In the genomic region with DNA sequence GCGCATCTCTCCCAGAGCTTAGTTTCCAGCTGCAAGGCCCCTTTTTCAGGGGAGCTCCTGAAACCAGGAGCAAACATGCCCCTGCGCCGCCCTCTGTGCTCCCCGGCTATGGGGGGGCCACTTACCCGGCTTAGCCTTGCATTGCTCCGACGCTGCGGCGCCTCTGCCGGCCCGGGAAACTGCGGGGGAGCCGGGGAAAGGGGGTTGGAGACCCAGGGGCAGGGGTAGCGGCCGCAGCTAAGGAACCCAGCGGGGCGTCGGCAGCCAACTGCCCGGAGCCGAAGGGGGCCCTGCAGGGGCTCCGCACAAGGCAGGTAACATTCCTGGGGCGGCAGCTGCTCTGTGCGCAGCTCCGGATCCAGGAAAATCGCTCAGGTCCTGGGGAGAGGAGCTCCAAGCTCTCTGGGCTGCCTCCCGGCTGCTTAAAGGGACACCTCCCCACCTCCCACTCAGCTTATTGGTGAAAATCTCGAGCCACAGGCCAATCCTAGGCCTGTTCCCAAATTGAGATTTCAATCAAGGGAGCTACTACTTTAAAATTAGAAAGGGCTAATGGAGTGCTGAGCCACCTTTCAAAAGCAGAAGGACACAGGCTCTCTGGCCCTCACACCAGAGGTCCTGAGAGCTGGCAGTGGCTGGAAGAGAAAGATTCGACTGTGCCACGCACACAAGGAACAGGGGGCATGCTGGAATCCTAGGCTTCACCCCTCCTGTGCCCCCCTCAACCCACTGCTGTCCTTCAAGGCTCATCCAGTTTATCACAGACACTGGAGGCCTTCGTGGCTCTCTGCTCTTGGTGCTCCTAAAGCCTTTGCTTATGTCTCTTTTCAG, we compare ENCODE assay signal across 9 cellular contexts. TPM values are rescaled to one million over a fixed set of nuclear protein-coding genes. Genes with fewer than 3 reads are reported as not detected.
A peak's percentile ranks its signal among the peaks of the same experiment; 100 is the strongest.
DNase-seq lines count a peak whose midpoint lies in the region; ATAC-seq and TF ChIP-seq lines count a peak whose summit lies in the region.
"Had no signal": no experiment of that assay in that cellular context is flagged by ENCODE, and none has a peak within 500 bp of the region (broad histone marks: within the 10 kb centered on the region; RNA-seq: fewer than 3 reads in every experiment).

No MANE protein-coding gene starts in this region.

- peaks cover 0 to 16% (median 2%) of the 10 kb centered on the region in 3 donors for H3K27me3 ChIP-seq in psoas muscle (ENCODE audit: insufficient read depth in 3 of 3, low read length in 2 of 3)

- H3K36me3 Mint-ChIP-seq in MCF 10A (ENCODE audit: insufficient read depth, unreplicated experiment) = peaks cover 5% of the 10 kb centered on the region

- H3K27ac ChIP-seq in psoas muscle = peak overlapping the region; percentile 59

- CTCF ChIA-PET in MCF 10A (lab: Yijun Ruan, JAX) = interaction anchor here (0.6 to 3.9 kb wide), 21 partner anchors 8 to 245 kb away, joined by 3 to 24 read pairs (median 3); a partner anchor contains a TSS

- peaks cover 30% of the 10 kb centered on the region for H3K4me1 Mint-ChIP-seq in MCF 10A (ENCODE audit: insufficient read depth, unreplicated experiment)

- peak overlapping the region; percentile 86 for H3K4me3 Mint-ChIP-seq in MCF 10A (ENCODE audit: unreplicated experiment)

- H3K9ac ChIP-seq in ES-I3 (ENCODE audit: low read depth, low read length) = peak overlapping the region; percentile 46

- H3K36me3 ChIP-seq in ES-I3 (ENCODE audit: insufficient read depth, low read length) (no peaks in the 10 kb centered on the region; the same call in 1 of the 2 replicates), psoas muscle (ENCODE audit: insufficient read depth in 1 of 2, low read depth in 1 of 2) (no peaks in the 10 kb centered on the region)

- H3K9me3 Mint-ChIP-seq in MCF 10A (ENCODE audit: unreplicated experiment) = peaks cover 9% of the 10 kb centered on the region

- no peak for TF ChIP-seq CTCF in MCF 10A (IDR thresholded peaks at IDR 0.05; ENCODE audit: unreplicated experiment)
- no peak for TF ChIP-seq CTCF in psoas muscle (IDR thresholded peaks at IDR 0.05)

- DNase-seq in MCF 10A (ENCODE audit: unreplicated experiment) = peak; percentile 75
- DNase-seq in iPS DF 4.7 (ENCODE audit: extremely low read depth, low spot score) = peak; percentile 46
- peak; percentile 49 to 76 for DNase-seq in psoas muscle
- no peak for DNase-seq in stimulated activated naive CD8-positive, alpha-beta T cell treated with anti-CD3 and anti-CD28 coated beads, Interleukin-15, Interleukin-2, amounts not matched to agents 100 U/mL and 50 U/mL, for 24 hours
- DNase-seq in DMS53 (lab: John Stamatoyannopoulos, UW) = no peak
- no peak for DNase-seq in activated naive CD4-positive, alpha-beta T cell treated with Interleukin-2 at 50 U/mL for 16 hours

- 12 to 19% (median 17%) methylated on average over 29 to 30 of the region's 30 CpGs for WGBS in psoas muscle, 3 donors

- intact Hi-C loops in MCF 10A (cut with micrococcal nuclease) (loop anchor here (2.0 to 5.0 kb wide), 4 partner anchors 83 to 245 kb away; a partner anchor contains a TSS), psoas muscle (cut with DNase I) (no loop called here)

- peak overlapping the region; percentile 68 for H3K4me3 ChIP-seq in psoas muscle

- ATAC-seq in psoas muscle (peak in 3 of 4 donors; percentile 69 to 76 (median 76)), HG02759 (IDR thresholded peaks at IDR 0.05; ENCODE audit: unreplicated experiment) (no peak)
- ATAC-seq in stimulated activated naive CD8-positive, alpha-beta T cell treated with anti-CD3 and anti-CD28 coated beads, Interleukin-15, Interleukin-2, amounts not matched to agents 100 U/mL and 50 U/mL, for 24 hours = no peak

- POLR2A ChIA-PET in MCF 10A (lab: Yijun Ruan, JAX) = interaction anchor here (0.5 to 5.0 kb wide), 29 partner anchors 8 to 291 kb away, joined by 3 to 71 read pairs (median 7); no protein-coding TSS in a partner anchor

- no TSS peak for BruUV-seq in MCF 10A (replicated peaks; lab: Mats Ljungman, UMichigan)

- H3K27me3 Mint-ChIP-seq in MCF 10A (ENCODE audit: insufficient read depth, unreplicated experiment) = no peaks in the 10 kb centered on the region

- peak overlapping the region; percentile 90 for H3K27ac Mint-ChIP-seq in MCF 10A (ENCODE audit: low read depth, unreplicated experiment)

- peaks cover 4% of the 10 kb centered on the region; the same call in 1 of the 2 replicates for H3K9me3 ChIP-seq in ES-I3 (ENCODE audit: control insufficient read depth, insufficient read depth, low read length)
- no peaks in the 10 kb centered on the region for H3K9me3 ChIP-seq in psoas muscle

- H3K4me1 ChIP-seq in ES-I3 (ENCODE audit: insufficient read depth, low read length) (peaks cover 26% of the 10 kb centered on the region), psoas muscle (no peaks in the 10 kb centered on the region)

RNA-seq across cellular contexts. Expression of a gene that starts 42.7 kb away (rescaled TPM):
- total RNA-seq in MCF 10A (2022) = 9.6 and 11.4 TPM in 2 replicates
- 1 to 10 TPM; 2.2 to 4.9 (median 3.1) TPM for total RNA-seq in psoas muscle
- under 1 TPM; 0.34 to 0.95 (median 0.92) TPM for polyA plus RNA-seq in psoas muscle
- total RNA-seq: T-helper 1 cell treated with Interleukin-12 subunit alpha and Interleukin-12 subunit beta and Interleukin-4 antibody, amounts not matched to agents 30 ng/mL and 1 ng/mL, for 36 hours had no signal

Comparison
In these comparisons a context has a peak if more than half of its experiments do, and no peak if none do; other contexts are left out.
1. DNase-seq: peak in MCF 10A (single experiment), iPS DF 4.7 (single experiment) and psoas muscle (2 of 2); none in stimulated activated naive CD8-positive, alpha-beta T cell treated with anti-CD3 and anti-CD28 coated beads, Interleukin-15, Interleukin-2, amounts not matched to agents 100 U/mL and 50 U/mL, for 24 hours (single experiment), DMS53 (single experiment) and activated naive CD4-positive, alpha-beta T cell treated with Interleukin-2 at 50 U/mL for 16 hours (single experiment).
2. ATAC-seq: peak in psoas muscle (3 of 4); none in stimulated activated naive CD8-positive, alpha-beta T cell treated with anti-CD3 and anti-CD28 coated beads, Interleukin-15, Interleukin-2, amounts not matched to agents 100 U/mL and 50 U/mL, for 24 hours (single experiment) and HG02759 (single experiment).